In genomic region chr10:59896186-59896585, GRCh38 we compare ENCODE assay signal across 20 cellular contexts. TPM values are rescaled to one million over a fixed set of nuclear protein-coding genes. Genes with fewer than 3 reads are reported as not detected.
A peak's percentile ranks its signal among the peaks of the same experiment; 100 is the strongest.
DNase-seq lines count a peak whose midpoint lies in the region; ATAC-seq and TF ChIP-seq lines count a peak whose summit lies in the region.
"Had no signal": no experiment of that assay in that cellular context is flagged by ENCODE, and none has a peak within 500 bp of the region (broad histone marks: within the 10 kb centered on the region; RNA-seq: fewer than 3 reads in every experiment).

No MANE protein-coding gene starts in this region.

- no peak overlapping the region for H3K9ac ChIP-seq in Karpas-422 (ENCODE audit: low read length)

- DNase-seq in Caco-2 = no peak
- DNase-seq in HUDEP-2 (lab: John Stamatoyannopoulos, UW; ENCODE audit: unreplicated experiment in 76 of 76) = peak in 63 of 76 experiments; percentile 5 to 71 (median 41)
- DNase-seq in pons (ENCODE audit: low spot score) = peak; percentile 41
- DNase-seq in NCI-H1105 treated with DMSO at 0.1 percent for 48 hours (lab: John Stamatoyannopoulos, UW) = no peak
- no peak for DNase-seq in NCI-H1436 treated with DMSO at 0.1 percent for 48 hours (lab: John Stamatoyannopoulos, UW)
- no peak for DNase-seq in Karpas-422
- no peak for DNase-seq in activated naive CD4-positive, alpha-beta T cell (lab: John Stamatoyannopoulos, UW)
- DNase-seq: activated CD4-positive, alpha-beta memory T cell treated with anti-CD3 and anti-CD28 coated beads, Interleukin-2, amount 10 ng/mL, durations not matched to agents 7 days and 5 days; activated naive CD8-positive, alpha-beta T cell treated with anti-CD3 and anti-CD28 coated beads for 36 hours; activated T-cell treated with anti-CD3 and anti-CD28 coated beads, Interleukin-2, amount 50 U/mL, for 4 hours; effector memory CD8-positive, alpha-beta T cell; GDM1; NCI-H1092; NCI-H2171 treated with DMSO at 0.1 percent for 48 hours; occipital lobe; T-cell had no signal

- H3K27ac Mint-ChIP-seq in Caco-2 (ENCODE audit: unreplicated experiment) = peak overlapping the region; percentile 51
- H3K27ac Mint-ChIP-seq: activated CD4-positive, alpha-beta memory T cell treated with anti-CD3 and anti-CD28 coated beads, Interleukin-2, amount 10 ng/mL, durations not matched to agents 7 days and 5 days; activated naive CD8-positive, alpha-beta T cell treated with anti-CD3 and anti-CD28 coated beads for 36 hours; B cell; T-cell had no signal

- H3K36me3 ChIP-seq in Caco-2 (ENCODE audit: control insufficient read depth, insufficient read depth, low read length) = no peaks in the 10 kb centered on the region
- H3K36me3 ChIP-seq in gastroesophageal sphincter = no peaks in the 10 kb centered on the region
- peaks cover 15% of the 10 kb centered on the region; the same call in 1 of the 2 replicates for H3K36me3 ChIP-seq in Karpas-422 (ENCODE audit: insufficient read depth, low read length)
- H3K36me3 ChIP-seq: suprapubic skin had no signal

- TF ChIP-seq EP300 in gastroesophageal sphincter (IDR thresholded peaks at IDR 0.05) = no peak

- POLR2A ChIA-PET in Caco-2 (lab: Charles Lee) = interaction anchor here (1.7 kb wide), 1 partner anchor 10 kb away, joined by 6 read pairs; the partner anchor contains the start of gene CCDC6

- intact Hi-C loops in Caco-2 (cut with micrococcal nuclease; ENCODE audit: unreplicated experiment) = no loop called here

- H3K4me1 ChIP-seq in Caco-2 (peaks cover 48% of the 10 kb centered on the region), gastroesophageal sphincter (peaks cover 36 to 100% (median 49%) of the 10 kb centered on the region in 3 donors), Karpas-422 (ENCODE audit: low read length) (peaks cover 81% of the 10 kb centered on the region)

- CTCF ChIA-PET in Caco-2 (lab: Charles Lee) = no interaction called here

- no peaks in the 10 kb centered on the region for H3K9me3 ChIP-seq in Caco-2
- H3K9me3 ChIP-seq in gastroesophageal sphincter = no peaks in the 10 kb centered on the region
- no peaks in the 10 kb centered on the region for H3K9me3 ChIP-seq in Karpas-422 (ENCODE audit: low read length)
- H3K9me3 ChIP-seq: suprapubic skin had no signal

- no peak for ATAC-seq in gastroesophageal sphincter
- ATAC-seq: activated T-cell treated with anti-CD3 and anti-CD28 coated beads, Interleukin-2, amount 50 U/mL, for 4 hours; effector memory CD8-positive, alpha-beta T cell; T-cell had no signal

- H2AFZ ChIP-seq in Karpas-422 (ENCODE audit: low read length) = no peak overlapping the region

- peaks cover 8% of the 10 kb centered on the region for H3K36me3 Mint-ChIP-seq in Caco-2 (ENCODE audit: insufficient read depth, unreplicated experiment)

- no peaks in the 10 kb centered on the region for H3K27me3 ChIP-seq in Caco-2 (replicated peaks; ENCODE audit: control insufficient read depth, insufficient read depth, low read length)
- H3K27me3 ChIP-seq in gastroesophageal sphincter = no peaks in the 10 kb centered on the region
- H3K27me3 ChIP-seq in Karpas-422 (ENCODE audit: low read length) = no peaks in the 10 kb centered on the region
- H3K27me3 ChIP-seq: suprapubic skin had no signal

- H3K9me2 ChIP-seq in Karpas-422 (replicated peaks; ENCODE audit: insufficient read depth, low read length) = no peaks in the 10 kb centered on the region

- TF ChIP-seq CTCF in Caco-2 (IDR thresholded peaks at IDR 0.05; ENCODE audit: insufficient read depth in 1 of 2, low read depth in 1 of 2, low read length in 1 of 2, severe bottlenecking in 1 of 2, unreplicated experiment in 1 of 2) = no peak
- no peak for TF ChIP-seq CTCF in gastroesophageal sphincter (IDR thresholded peaks at IDR 0.05)

- no peaks in the 10 kb centered on the region for H3K27me3 Mint-ChIP-seq in Caco-2 (ENCODE audit: insufficient read depth, unreplicated experiment)
- H3K27me3 Mint-ChIP-seq: activated CD4-positive, alpha-beta memory T cell treated with anti-CD3 and anti-CD28 coated beads, Interleukin-2, amount 10 ng/mL, durations not matched to agents 7 days and 5 days; activated naive CD8-positive, alpha-beta T cell treated with anti-CD3 and anti-CD28 coated beads for 36 hours; B cell; effector memory CD8-positive, alpha-beta T cell; T-cell had no signal

- H3K4me1 Mint-ChIP-seq in Caco-2 (ENCODE audit: low read depth, unreplicated experiment) = peaks cover 56% of the 10 kb centered on the region

- no peak overlapping the region for H3K4me2 ChIP-seq in Karpas-422 (ENCODE audit: low read depth, low read length, poor library complexity, severe bottlenecking)

- H3K4me3 Mint-ChIP-seq in Caco-2 (ENCODE audit: unreplicated experiment) = no peak overlapping the region
- H3K4me3 Mint-ChIP-seq: activated CD4-positive, alpha-beta memory T cell treated with anti-CD3 and anti-CD28 coated beads, Interleukin-2, amount 10 ng/mL, durations not matched to agents 7 days and 5 days; activated naive CD8-positive, alpha-beta T cell treated with anti-CD3 and anti-CD28 coated beads for 36 hours; activated T-cell treated with anti-CD3 and anti-CD28 coated beads, Interleukin-2, amount 50 U/mL, for 4 hours; B cell; effector memory CD8-positive, alpha-beta T cell; T-cell had no signal

- no peak for TF ChIP-seq POLR2A in gastroesophageal sphincter (IDR thresholded peaks at IDR 0.05)

- 13 to 40% methylated on average over 1 of the region's 1 CpG for WGBS in gastroesophageal sphincter (ENCODE audit: low coverage in 1 of 2), 2 donors

- H3K79me2 ChIP-seq in Karpas-422 (ENCODE audit: low read length) = peaks cover 100% of the 10 kb centered on the region

- H3K27ac ChIP-seq in gastroesophageal sphincter (peak overlapping the region in 3 of 4 donors; percentile 36 to 75 (median 68)), Karpas-422 (ENCODE audit: low read length) (no peak overlapping the region)
- H3K27ac ChIP-seq: RWPE1, suprapubic skin had no signal

- BruUV-seq in Caco-2 (replicated peaks; lab: Mats Ljungman, UMichigan) = no TSS peak

- peaks cover 15% of the 10 kb centered on the region; the same call in 1 of the 2 replicates for H4K20me1 ChIP-seq in Karpas-422 (ENCODE audit: insufficient read depth, low read depth, low read length)

- no peaks in the 10 kb centered on the region for H3K9me3 Mint-ChIP-seq in Caco-2 (ENCODE audit: unreplicated experiment)
- H3K9me3 Mint-ChIP-seq: activated CD4-positive, alpha-beta memory T cell treated with anti-CD3 and anti-CD28 coated beads, Interleukin-2, amount 10 ng/mL, durations not matched to agents 7 days and 5 days; activated naive CD8-positive, alpha-beta T cell treated with anti-CD3 and anti-CD28 coated beads for 36 hours; activated T-cell treated with anti-CD3 and anti-CD28 coated beads, Interleukin-2, amount 50 U/mL, for 4 hours; effector memory CD8-positive, alpha-beta T cell; T-cell had no signal

- H3K4me3 ChIP-seq in Caco-2 (ENCODE audit: low read depth, low read length) (no peak overlapping the region), gastroesophageal sphincter (no peak overlapping the region), Karpas-422 (ENCODE audit: low read length) (no peak overlapping the region)
- H3K4me3 ChIP-seq: suprapubic skin had no signal

RNA-seq across cellular contexts. Expression of gene CCDC6, which starts 10.2 kb away (rescaled TPM):
- 113 and 116 TPM in 2 replicates for total RNA-seq in Caco-2 (2022)
- total RNA-seq in gastroesophageal sphincter = 10 to 100 TPM; 30.8 to 66.0 (median 53.4) TPM
- total RNA-seq in Karpas-422 (2014; rRNA removed; shearing (Covaris generic); ENCODE audit: low replicate concordance) = 25.7 and 50.9 TPM in 2 replicates

Comparison
In these comparisons a context has a peak if more than half of its experiments do, and no peak if none do; other contexts are left out.
1. DNase-seq: peak in HUDEP-2 (63 of 76) and pons (single experiment); none in Caco-2 (0 of 2), NCI-H1105 treated with DMSO at 0.1 percent for 48 hours (single experiment), NCI-H1436 treated with DMSO at 0.1 percent for 48 hours (single experiment), Karpas-422 (single experiment) and activated naive CD4-positive, alpha-beta T cell (0 of 4).